9 cellular contexts compared by ENCODE assay signal in the genomic region with DNA sequence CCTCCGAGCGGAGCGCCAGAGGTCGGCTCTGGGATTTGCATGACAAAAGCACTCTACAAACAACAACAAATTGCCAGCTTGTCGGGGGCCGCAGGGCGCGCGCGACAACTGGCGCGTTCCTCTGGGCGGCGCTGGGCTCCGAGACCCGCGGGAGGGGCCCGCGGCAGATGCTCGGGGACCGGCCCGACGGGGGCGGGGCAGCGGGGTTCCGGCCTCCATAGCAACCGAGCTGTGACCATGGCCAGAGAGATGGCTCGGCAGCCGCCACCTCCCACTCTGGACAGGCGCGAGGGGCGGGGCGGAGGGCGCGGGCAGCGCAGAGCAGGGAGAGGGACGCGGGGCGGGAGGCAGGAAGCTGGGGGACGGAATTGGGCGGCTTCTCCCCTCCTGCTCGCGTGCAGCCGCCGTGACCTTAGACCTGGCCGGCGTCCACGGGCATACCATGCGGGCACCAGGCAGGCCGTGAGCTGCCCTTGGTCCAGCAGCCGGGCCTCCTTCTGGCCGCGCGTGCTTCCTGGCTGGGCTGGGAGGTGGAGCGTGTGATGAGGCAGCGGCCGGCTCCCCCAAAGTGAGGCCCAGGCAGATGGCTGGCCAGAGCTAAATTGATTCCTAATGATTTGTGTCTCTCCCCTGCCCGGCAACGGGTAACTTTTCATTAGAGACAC.
DNase-seq lines count a peak whose midpoint lies in the region; ATAC-seq, FAIRE-seq and TF ChIP-seq lines count a peak whose summit lies in the region.
"Had no signal": no experiment of that assay in that cellular context is flagged by ENCODE, and none has a peak within 500 bp of the region (broad histone marks: within the 10 kb centered on the region; RNA-seq: fewer than 3 reads in every experiment).

No MANE protein-coding gene starts in this region.

- no peak for FAIRE-seq in astrocyte (lab: Jason Lieb, UNC)
- FAIRE-seq: TTC549 had no signal

- H3K9me3 Mint-ChIP-seq in astrocyte (ENCODE audit: unreplicated experiment), result peaks cover 12% of the 10 kb centered on the region
- H3K9me3 Mint-ChIP-seq in activated T-helper 17 cell treated with anti-CD3 and anti-CD28 coated beads, Interleukin-2, amount 50 U/mL, for 72 hours, result no peaks in the 10 kb centered on the region

- ATAC-seq in right cardiac atrium, result peak; percentile 97
- ATAC-seq in GM19455 (IDR thresholded peaks at IDR 0.05; ENCODE audit: unreplicated experiment), result no peak
- no peak for ATAC-seq in activated T-helper 17 cell treated with anti-CD3 and anti-CD28 coated beads, Interleukin-2, amount 50 U/mL, for 72 hours (replicated peaks)

- peak; percentile 23 for TF ChIP-seq CTCF in GM10266 (IDR thresholded peaks at IDR 0.05; ENCODE audit: control insufficient read depth, insufficient read depth, low read depth, missing control alignments)
- TF ChIP-seq CTCF in astrocyte (IDR thresholded peaks at IDR 0.05; ENCODE audit: insufficient read depth, low read depth, low read length), result no peak

- peaks cover 2% of the 10 kb centered on the region for H3K4me1 Mint-ChIP-seq in astrocyte (ENCODE audit: low read depth, unreplicated experiment)
- H3K4me1 Mint-ChIP-seq in activated T-helper 17 cell treated with anti-CD3 and anti-CD28 coated beads, Interleukin-2, amount 50 U/mL, for 72 hours, result no peaks in the 10 kb centered on the region

- under 1% methylated on average over 59 of the region's 59 CpGs for WGBS in right cardiac atrium

- peak overlapping the region; percentile 54 for H3K4me3 Mint-ChIP-seq in astrocyte (ENCODE audit: unreplicated experiment)
- no peak overlapping the region for H3K4me3 Mint-ChIP-seq in activated T-helper 17 cell treated with anti-CD3 and anti-CD28 coated beads, Interleukin-2, amount 50 U/mL, for 72 hours

- no peak overlapping the region for H3K27ac Mint-ChIP-seq in astrocyte (ENCODE audit: unreplicated experiment)
- H3K27ac Mint-ChIP-seq in activated T-helper 17 cell treated with anti-CD3 and anti-CD28 coated beads, Interleukin-2, amount 50 U/mL, for 72 hours, result no peak overlapping the region

- peak overlapping the region; percentile 73 for H2AFZ ChIP-seq in astrocyte (ENCODE audit: low read depth, low read length)

- H3K4me3 ChIP-seq in astrocyte (ENCODE audit: insufficient read depth, low read depth, low read length), result peak overlapping the region; percentile 28
- peak overlapping the region; percentile 17 for H3K4me3 ChIP-seq in right cardiac atrium (ENCODE audit: low read length)

- peak overlapping the region; percentile 84 for H3K4me2 ChIP-seq in astrocyte (ENCODE audit: low read length)

- peaks cover 54% of the 10 kb centered on the region for H3K27me3 Mint-ChIP-seq in astrocyte (ENCODE audit: low read depth, unreplicated experiment)
- H3K27me3 Mint-ChIP-seq in activated T-helper 17 cell treated with anti-CD3 and anti-CD28 coated beads, Interleukin-2, amount 50 U/mL, for 72 hours, result peaks cover 30% of the 10 kb centered on the region

- intact Hi-C loops in right cardiac atrium (cut with DNase I), result loop anchor here in 1 of 4 donors (10.0 kb wide), 1 partner anchor 81 kb away; no protein-coding TSS in a partner anchor

- no peak overlapping the region for H3K9ac ChIP-seq in astrocyte (ENCODE audit: low read length)

- DNase-seq in GM10266 (ENCODE audit: extremely low spot score), result peak; percentile 68
- DNase-seq in NCI-H1694 (lab: John Stamatoyannopoulos, UW), result peak; percentile 13
- peak; percentile 39 for DNase-seq in astrocyte (ENCODE audit: low read depth)
- DNase-seq in right cardiac atrium, result peak; percentile 85 to 95 (median 94)
- peak; percentile 78 for DNase-seq in pons (ENCODE audit: low spot score)
- no peak for DNase-seq in stimulated activated CD4-positive, alpha-beta T cell treated with anti-CD3 and anti-CD28 coated beads, Interleukin-4, amount 100 ng/mL, for 24 hours

- H3K4me1 ChIP-seq in astrocyte (ENCODE audit: insufficient read depth, low read length) (peaks cover 4% of the 10 kb centered on the region), right cardiac atrium (ENCODE audit: control insufficient read depth, insufficient read depth, low read length) (no peaks in the 10 kb centered on the region)

- H3K9me3 ChIP-seq in astrocyte (ENCODE audit: insufficient read depth, low read depth, low read length) (peaks cover 11% of the 10 kb centered on the region), right cardiac atrium (ENCODE audit: control insufficient read depth, low read length) (no peaks in the 10 kb centered on the region)

- no peaks in the 10 kb centered on the region for H3K79me2 ChIP-seq in astrocyte (ENCODE audit: insufficient read depth, low read length)

- H3K27ac ChIP-seq in astrocyte (ENCODE audit: low read depth, low read length) (no peak overlapping the region), right cardiac atrium (ENCODE audit: low read length) (no peak overlapping the region)

- no peaks in the 10 kb centered on the region for H4K20me1 ChIP-seq in astrocyte (ENCODE audit: insufficient read depth, low read length)

- peaks cover 2% of the 10 kb centered on the region for H3K36me3 Mint-ChIP-seq in astrocyte (ENCODE audit: low read depth, unreplicated experiment)
- no peaks in the 10 kb centered on the region for H3K36me3 Mint-ChIP-seq in activated T-helper 17 cell treated with anti-CD3 and anti-CD28 coated beads, Interleukin-2, amount 50 U/mL, for 72 hours (ENCODE audit: low read depth)

- no peaks in the 10 kb centered on the region for H3K36me3 ChIP-seq in astrocyte (ENCODE audit: insufficient read depth, low read length)

- H3K27me3 ChIP-seq in astrocyte (ENCODE audit: insufficient read depth, low read length), result peaks cover 12% of the 10 kb centered on the region
- H3K27me3 ChIP-seq in right cardiac atrium (ENCODE audit: control insufficient read depth, insufficient read depth), result no peaks in the 10 kb centered on the region

Comparison
In these comparisons a context has a peak if more than half of its experiments do, and no peak if none do; other contexts are left out.
1. ATAC-seq: peak in right cardiac atrium (2 of 2); none in GM19455 (single experiment) and activated T-helper 17 cell treated with anti-CD3 and anti-CD28 coated beads, Interleukin-2, amount 50 U/mL, for 72 hours (single experiment).